Comparison of ENCODE assay signal across 1 cellular context in the genomic region with DNA sequence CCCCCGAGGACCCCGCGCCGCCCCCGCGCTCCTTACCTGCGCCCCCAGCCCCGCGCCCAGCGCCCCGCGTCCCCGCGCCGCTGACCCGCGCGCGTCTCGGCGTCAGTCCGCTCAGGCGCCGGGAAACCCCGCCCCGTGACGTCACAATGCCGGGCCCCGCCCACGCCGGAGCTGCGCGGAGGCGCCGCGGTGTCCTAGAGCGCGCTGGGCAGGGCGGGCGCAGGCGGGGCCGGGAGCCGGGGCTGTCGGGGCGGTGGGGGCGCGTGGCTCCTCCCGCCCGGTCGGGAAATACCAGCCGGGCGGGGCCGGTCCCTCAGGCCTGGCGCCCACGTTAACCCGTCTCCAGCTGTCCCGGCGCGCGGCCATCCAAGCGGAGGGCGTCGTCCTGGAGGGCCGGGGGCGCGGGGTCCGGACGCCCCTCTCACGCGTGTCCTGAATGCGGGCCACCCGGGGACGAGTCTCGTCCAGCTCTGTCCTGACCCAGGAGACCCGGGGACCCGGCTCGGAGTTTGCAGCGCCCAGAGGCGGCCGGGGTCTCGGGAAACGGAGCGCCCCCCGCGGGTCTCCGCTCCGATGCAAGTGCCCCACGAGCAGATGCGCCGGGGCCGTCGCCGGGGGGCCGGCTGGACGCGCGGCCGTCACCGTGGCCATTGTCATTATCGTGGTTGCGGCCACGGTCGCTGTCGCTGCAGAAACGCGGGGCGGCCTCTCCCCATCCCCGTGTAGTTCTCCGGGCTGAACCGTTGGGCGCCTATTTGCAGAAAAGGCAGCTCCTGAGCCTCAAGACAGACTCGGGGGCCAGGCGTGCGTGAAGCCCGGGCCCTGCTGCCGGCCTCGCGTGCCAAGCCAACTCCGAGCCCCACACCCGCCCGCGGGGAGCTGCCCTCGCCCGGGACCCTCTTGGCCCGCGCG.
A peak's percentile ranks its signal among the peaks of the same experiment; 100 is the strongest.
TF ChIP-seq lines count a peak whose summit lies in the region.

A gene (minus strand): TSS at position 109 of the 912 bp plus-strand sequence. CDS start 727 bp downstream, outside the sequence.

TF ChIP-seq in HepG2, 621 proteins besides CTCF, POLR2A, EP300 and RAD21 (continued from another document and continues in another):
- TF ChIP-seq ZNF550 (CRISPR knock-in tag; IDR thresholded peaks at IDR 0.05; ENCODE audit: borderline replicate concordance) (no peak), MZF1 (CRISPR knock-in tag; IDR thresholded peaks at IDR 0.05; ENCODE audit: borderline replicate concordance) (no peak), ZSCAN31 (CRISPR knock-in tag; IDR thresholded peaks at IDR 0.05; ENCODE audit: low read depth) (0 out of 2 replicates have a peak, but pooled peaks have one; percentile 32), TGIF2 (CRISPR knock-in tag; IDR thresholded peaks at IDR 0.05) (no peak), ZNF224 (CRISPR knock-in tag; IDR thresholded peaks at IDR 0.05) (no peak), AKAP8 (CRISPR knock-in tag; IDR thresholded peaks at IDR 0.05) (no peak), ZFX (CRISPR knock-in tag; IDR thresholded peaks at IDR 0.05; ENCODE audit: low read depth) (peak; percentile 63), XBP1 (CRISPR knock-in tag; IDR thresholded peaks at IDR 0.05) (no peak), ZNF570 (CRISPR knock-in tag; IDR thresholded peaks at IDR 0.05; ENCODE audit: borderline replicate concordance) (no peak), CHD4 (IDR thresholded peaks at IDR 0.05; ENCODE audit: borderline replicate concordance, low read length) (no peak), EEA1 (CRISPR knock-in tag; IDR thresholded peaks at IDR 0.05; ENCODE audit: borderline replicate concordance) (no peak), ZBTB20 (CRISPR knock-in tag; IDR thresholded peaks at IDR 0.05; ENCODE audit: borderline replicate concordance, low read depth) (no peak), ZNF274 (CRISPR knock-in tag; IDR thresholded peaks at IDR 0.05) (no peak), ZNF263 (CRISPR knock-in tag; IDR thresholded peaks at IDR 0.05) (no peak), ZSCAN22 (CRISPR knock-in tag; IDR thresholded peaks at IDR 0.05) (no peak), ZNF460 (CRISPR knock-in tag; IDR thresholded peaks at IDR 0.05; ENCODE audit: borderline replicate concordance) (no peak), NR2C2 (CRISPR knock-in tag; IDR thresholded peaks at IDR 0.05; ENCODE audit: borderline replicate concordance) (peak; percentile 63; the same call in 1 of the 2 replicates), ETV6 (CRISPR knock-in tag; conservative IDR thresholded peaks at IDR 0.05) (no peak; the same call in 1 of the 2 replicates), NFIB (CRISPR knock-in tag; IDR thresholded peaks at IDR 0.05; ENCODE audit: borderline replicate concordance) (no peak), KDM5A (IDR thresholded peaks at IDR 0.05; ENCODE audit: borderline replicate concordance, low read length) (no peak), SOX5 (CRISPR knock-in tag; IDR thresholded peaks at IDR 0.05; ENCODE audit: borderline replicate concordance) (no peak), ZNF720 (CRISPR knock-in tag; IDR thresholded peaks at IDR 0.05) (no peak), ZNF883 (CRISPR knock-in tag; IDR thresholded peaks at IDR 0.05; ENCODE audit: not compliant biosample characterization) (no peak), THAP11 (CRISPR knock-in tag; IDR thresholded peaks at IDR 0.05) (peak; percentile 40; the same call in 1 of the 2 replicates), ZNF563 (CRISPR knock-in tag; IDR thresholded peaks at IDR 0.05) (peak; percentile 66; the same call in 1 of the 2 replicates), TOE1 (CRISPR knock-in tag; IDR thresholded peaks at IDR 0.05) (no peak), ZFP82 (CRISPR knock-in tag; IDR thresholded peaks at IDR 0.05; ENCODE audit: borderline replicate concordance) (0 out of 2 replicates have a peak, but pooled peaks have one; percentile 14), RAD51 (IDR thresholded peaks at IDR 0.05; ENCODE audit: borderline replicate concordance) (no peak), ZNF713 (CRISPR knock-in tag; IDR thresholded peaks at IDR 0.05) (no peak), PHF20 (CRISPR knock-in tag; IDR thresholded peaks at IDR 0.05) (no peak), MAFF (IDR thresholded peaks at IDR 0.05; ENCODE audit: low read depth, low read length) (no peak), ZNF558 (CRISPR knock-in tag; IDR thresholded peaks at IDR 0.05; ENCODE audit: borderline replicate concordance) (no peak), ZNF44 (CRISPR knock-in tag; IDR thresholded peaks at IDR 0.05) (no peak), GATAD2A (CRISPR knock-in tag; IDR thresholded peaks at IDR 0.05) (no peak), HNRNPL (IDR thresholded peaks at IDR 0.05; ENCODE audit: low read depth, low read length) (no peak), FOXA3 (CRISPR knock-in tag; IDR thresholded peaks at IDR 0.05) (no peak), SATB2 (CRISPR knock-in tag; IDR thresholded peaks at IDR 0.05) (no peak), KMT2B (CRISPR knock-in tag; IDR thresholded peaks at IDR 0.05) (no peak), ZNF780A (CRISPR knock-in tag; IDR thresholded peaks at IDR 0.05) (no peak), ZNF331 (CRISPR knock-in tag; IDR thresholded peaks at IDR 0.05) (0 out of 2 replicates have a peak, but pooled peaks have one; percentile 20), ZNF484 (CRISPR knock-in tag; IDR thresholded peaks at IDR 0.05; ENCODE audit: borderline replicate concordance, low read depth) (no peak), DNMT3B (CRISPR knock-in tag; conservative IDR thresholded peaks at IDR 0.05) (no peak), SNRNP70 (IDR thresholded peaks at IDR 0.05; ENCODE audit: low read depth, low read length) (no peak), NFYB (CRISPR knock-in tag; IDR thresholded peaks at IDR 0.05) (no peak), KMT2A (CRISPR knock-in tag; IDR thresholded peaks at IDR 0.05) (peak; percentile 57; the same call in 1 of the 2 replicates), ZNF143 (CRISPR knock-in tag; IDR thresholded peaks at IDR 0.05) (0 out of 2 replicates have a peak, but pooled peaks have one; percentile 34), ZNF549 (CRISPR knock-in tag; IDR thresholded peaks at IDR 0.05) (no peak), HNRNPUL1 (IDR thresholded peaks at IDR 0.05; ENCODE audit: low read depth, low read length) (no peak)
- TF ChIP-seq, protein P1, sequence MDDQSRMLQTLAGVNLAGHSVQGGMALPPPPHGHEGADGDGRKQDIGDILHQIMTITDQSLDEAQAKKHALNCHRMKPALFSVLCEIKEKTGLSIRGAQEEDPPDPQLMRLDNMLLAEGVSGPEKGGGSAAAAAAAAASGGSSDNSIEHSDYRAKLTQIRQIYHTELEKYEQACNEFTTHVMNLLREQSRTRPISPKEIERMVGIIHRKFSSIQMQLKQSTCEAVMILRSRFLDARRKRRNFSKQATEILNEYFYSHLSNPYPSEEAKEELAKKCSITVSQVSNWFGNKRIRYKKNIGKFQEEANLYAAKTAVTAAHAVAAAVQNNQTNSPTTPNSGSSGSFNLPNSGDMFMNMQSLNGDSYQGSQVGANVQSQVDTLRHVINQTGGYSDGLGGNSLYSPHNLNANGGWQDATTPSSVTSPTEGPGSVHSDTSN (CRISPR knock-in tag; IDR thresholded peaks at IDR 0.05; ENCODE audit: borderline replicate concordance) = no peak
- TF ChIP-seq, protein P2, sequence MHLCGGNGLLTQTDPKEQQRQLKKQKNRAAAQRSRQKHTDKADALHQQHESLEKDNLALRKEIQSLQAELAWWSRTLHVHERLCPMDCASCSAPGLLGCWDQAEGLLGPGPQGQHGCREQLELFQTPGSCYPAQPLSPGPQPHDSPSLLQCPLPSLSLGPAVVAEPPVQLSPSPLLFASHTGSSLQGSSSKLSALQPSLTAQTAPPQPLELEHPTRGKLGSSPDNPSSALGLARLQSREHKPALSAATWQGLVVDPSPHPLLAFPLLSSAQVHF (CRISPR knock-in tag; IDR thresholded peaks at IDR 0.05) = no peak
- TF ChIP-seq, protein P3, sequence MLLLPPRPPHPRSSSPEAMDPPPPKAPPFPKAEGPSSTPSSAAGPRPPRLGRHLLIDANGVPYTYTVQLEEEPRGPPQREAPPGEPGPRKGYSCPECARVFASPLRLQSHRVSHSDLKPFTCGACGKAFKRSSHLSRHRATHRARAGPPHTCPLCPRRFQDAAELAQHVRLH (CRISPR knock-in tag; IDR thresholded peaks at IDR 0.05; ENCODE audit: borderline replicate concordance, low read depth) = 0 out of 2 replicates have a peak, but pooled peaks have one; percentile 20
- TF ChIP-seq, protein P4, sequence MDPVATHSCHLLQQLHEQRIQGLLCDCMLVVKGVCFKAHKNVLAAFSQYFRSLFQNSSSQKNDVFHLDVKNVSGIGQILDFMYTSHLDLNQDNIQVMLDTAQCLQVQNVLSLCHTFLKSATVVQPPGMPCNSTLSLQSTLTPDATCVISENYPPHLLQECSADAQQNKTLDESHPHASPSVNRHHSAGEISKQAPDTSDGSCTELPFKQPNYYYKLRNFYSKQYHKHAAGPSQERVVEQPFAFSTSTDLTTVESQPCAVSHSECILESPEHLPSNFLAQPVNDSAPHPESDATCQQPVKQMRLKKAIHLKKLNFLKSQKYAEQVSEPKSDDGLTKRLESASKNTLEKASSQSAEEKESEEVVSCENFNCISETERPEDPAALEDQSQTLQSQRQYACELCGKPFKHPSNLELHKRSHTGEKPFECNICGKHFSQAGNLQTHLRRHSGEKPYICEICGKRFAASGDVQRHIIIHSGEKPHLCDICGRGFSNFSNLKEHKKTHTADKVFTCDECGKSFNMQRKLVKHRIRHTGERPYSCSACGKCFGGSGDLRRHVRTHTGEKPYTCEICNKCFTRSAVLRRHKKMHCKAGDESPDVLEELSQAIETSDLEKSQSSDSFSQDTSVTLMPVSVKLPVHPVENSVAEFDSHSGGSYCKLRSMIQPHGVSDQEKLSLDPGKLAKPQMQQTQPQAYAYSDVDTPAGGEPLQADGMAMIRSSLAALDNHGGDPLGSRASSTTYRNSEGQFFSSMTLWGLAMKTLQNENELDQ (CRISPR knock-in tag; IDR thresholded peaks at IDR 0.05; ENCODE audit: borderline replicate concordance) = no peak
- TF ChIP-seq, protein P5, sequence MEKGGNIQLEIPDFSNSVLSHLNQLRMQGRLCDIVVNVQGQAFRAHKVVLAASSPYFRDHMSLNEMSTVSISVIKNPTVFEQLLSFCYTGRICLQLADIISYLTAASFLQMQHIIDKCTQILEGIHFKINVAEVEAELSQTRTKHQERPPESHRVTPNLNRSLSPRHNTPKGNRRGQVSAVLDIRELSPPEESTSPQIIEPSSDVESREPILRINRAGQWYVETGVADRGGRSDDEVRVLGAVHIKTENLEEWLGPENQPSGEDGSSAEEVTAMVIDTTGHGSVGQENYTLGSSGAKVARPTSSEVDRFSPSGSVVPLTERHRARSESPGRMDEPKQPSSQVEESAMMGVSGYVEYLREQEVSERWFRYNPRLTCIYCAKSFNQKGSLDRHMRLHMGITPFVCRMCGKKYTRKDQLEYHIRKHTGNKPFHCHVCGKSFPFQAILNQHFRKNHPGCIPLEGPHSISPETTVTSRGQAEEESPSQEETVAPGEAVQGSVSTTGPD (CRISPR knock-in tag; IDR thresholded peaks at IDR 0.05) = no peak
- TF ChIP-seq, protein P6, sequence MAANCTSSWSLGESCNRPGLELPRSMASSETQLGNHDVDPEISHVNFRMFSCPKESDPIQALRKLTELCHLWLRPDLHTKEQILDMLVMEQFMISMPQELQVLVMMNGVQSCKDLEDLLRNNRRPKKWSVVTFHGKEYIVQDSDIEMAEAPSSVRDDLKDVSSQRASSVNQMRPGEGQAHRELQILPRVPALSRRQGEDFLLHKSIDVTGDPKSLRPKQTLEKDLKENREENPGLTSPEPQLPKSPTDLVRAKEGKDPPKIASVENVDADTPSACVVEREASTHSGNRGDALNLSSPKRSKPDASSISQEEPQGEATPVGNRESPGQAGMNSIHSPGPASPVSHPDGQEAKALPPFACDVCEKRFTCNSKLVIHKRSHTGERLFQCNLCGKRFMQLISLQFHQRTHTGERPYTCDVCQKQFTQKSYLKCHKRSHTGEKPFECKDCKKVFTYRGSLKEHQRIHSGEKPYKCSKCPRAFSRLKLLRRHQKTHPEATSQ (CRISPR knock-in tag; IDR thresholded peaks at IDR 0.05; ENCODE audit: borderline replicate concordance) = no peak
- TF ChIP-seq, protein P7, sequence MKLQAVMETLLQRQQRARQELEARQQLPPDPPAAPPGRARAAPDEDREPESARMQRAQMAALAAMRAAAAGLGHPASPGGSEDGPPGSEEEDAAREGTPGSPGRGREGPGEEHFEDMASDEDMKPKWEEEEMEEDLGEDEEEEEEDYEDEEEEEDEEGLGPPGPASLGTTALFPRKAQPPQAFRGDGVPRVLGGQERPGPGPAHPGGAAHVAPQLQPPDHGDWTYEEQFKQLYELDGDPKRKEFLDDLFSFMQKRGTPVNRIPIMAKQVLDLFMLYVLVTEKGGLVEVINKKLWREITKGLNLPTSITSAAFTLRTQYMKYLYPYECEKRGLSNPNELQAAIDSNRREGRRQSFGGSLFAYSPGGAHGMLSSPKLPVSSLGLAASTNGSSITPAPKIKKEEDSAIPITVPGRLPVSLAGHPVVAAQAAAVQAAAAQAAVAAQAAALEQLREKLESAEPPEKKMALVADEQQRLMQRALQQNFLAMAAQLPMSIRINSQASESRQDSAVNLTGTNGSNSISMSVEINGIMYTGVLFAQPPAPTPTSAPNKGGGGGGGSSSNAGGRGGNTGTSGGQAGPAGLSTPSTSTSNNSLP (IDR thresholded peaks at IDR 0.05; ENCODE audit: low read depth, low read length) = no peak
- TF ChIP-seq, protein P8, sequence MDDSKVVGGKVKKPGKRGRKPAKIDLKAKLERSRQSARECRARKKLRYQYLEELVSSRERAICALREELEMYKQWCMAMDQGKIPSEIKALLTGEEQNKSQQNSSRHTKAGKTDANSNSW (CRISPR knock-in tag; IDR thresholded peaks at IDR 0.05; ENCODE audit: borderline replicate concordance) = no peak
- TF ChIP-seq, protein P9, sequence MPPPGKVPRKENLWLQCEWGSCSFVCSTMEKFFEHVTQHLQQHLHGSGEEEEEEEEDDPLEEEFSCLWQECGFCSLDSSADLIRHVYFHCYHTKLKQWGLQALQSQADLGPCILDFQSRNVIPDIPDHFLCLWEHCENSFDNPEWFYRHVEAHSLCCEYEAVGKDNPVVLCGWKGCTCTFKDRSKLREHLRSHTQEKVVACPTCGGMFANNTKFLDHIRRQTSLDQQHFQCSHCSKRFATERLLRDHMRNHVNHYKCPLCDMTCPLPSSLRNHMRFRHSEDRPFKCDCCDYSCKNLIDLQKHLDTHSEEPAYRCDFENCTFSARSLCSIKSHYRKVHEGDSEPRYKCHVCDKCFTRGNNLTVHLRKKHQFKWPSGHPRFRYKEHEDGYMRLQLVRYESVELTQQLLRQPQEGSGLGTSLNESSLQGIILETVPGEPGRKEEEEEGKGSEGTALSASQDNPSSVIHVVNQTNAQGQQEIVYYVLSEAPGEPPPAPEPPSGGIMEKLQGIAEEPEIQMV (CRISPR knock-in tag; IDR thresholded peaks at IDR 0.05; ENCODE audit: low read depth) = peak; percentile 17; the same call in 1 of the 2 replicates
- TF ChIP-seq, protein P10, sequence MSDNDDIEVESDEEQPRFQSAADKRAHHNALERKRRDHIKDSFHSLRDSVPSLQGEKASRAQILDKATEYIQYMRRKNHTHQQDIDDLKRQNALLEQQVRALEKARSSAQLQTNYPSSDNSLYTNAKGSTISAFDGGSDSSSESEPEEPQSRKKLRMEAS (IDR thresholded peaks at IDR 0.05) = peak; percentile 31; the same call in 1 of the 2 replicates
- TF ChIP-seq, protein P11, sequence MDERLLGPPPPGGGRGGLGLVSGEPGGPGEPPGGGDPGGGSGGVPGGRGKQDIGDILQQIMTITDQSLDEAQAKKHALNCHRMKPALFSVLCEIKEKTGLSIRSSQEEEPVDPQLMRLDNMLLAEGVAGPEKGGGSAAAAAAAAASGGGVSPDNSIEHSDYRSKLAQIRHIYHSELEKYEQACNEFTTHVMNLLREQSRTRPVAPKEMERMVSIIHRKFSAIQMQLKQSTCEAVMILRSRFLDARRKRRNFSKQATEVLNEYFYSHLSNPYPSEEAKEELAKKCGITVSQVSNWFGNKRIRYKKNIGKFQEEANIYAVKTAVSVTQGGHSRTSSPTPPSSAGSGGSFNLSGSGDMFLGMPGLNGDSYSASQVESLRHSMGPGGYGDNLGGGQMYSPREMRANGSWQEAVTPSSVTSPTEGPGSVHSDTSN (CRISPR knock-in tag; IDR thresholded peaks at IDR 0.05) = no peak
